Comparison of ENCODE assay signal across 18 cellular contexts in genomic region chr13:112240076-112240475, GRCh38.
DNase-seq lines count a peak whose midpoint lies in the region; ATAC-seq and TF ChIP-seq lines count a peak whose summit lies in the region.
"Had no signal": no experiment of that assay in that cellular context is flagged by ENCODE, and none has a peak within 500 bp of the region (broad histone marks: within the 10 kb centered on the region; RNA-seq: fewer than 3 reads in every experiment).

No MANE protein-coding gene starts in this region.

- H3K4me1 Mint-ChIP-seq in type B pancreatic cell (ENCODE audit: unreplicated experiment) = no peaks in the 10 kb centered on the region
- H3K4me1 Mint-ChIP-seq: CD4-positive, CD25-positive, alpha-beta regulatory T cell; CD8-positive, alpha-beta memory T cell had no signal

- DNase-seq in ecto neural progenitor cell (ENCODE audit: low spot score) (peak; percentile 17), posterior vena cava (ENCODE audit: low spot score) (peak; percentile 64), type B pancreatic cell (ENCODE audit: extremely low spot score, unreplicated experiment) (peak; percentile 45), NCI-H1417 (lab: John Stamatoyannopoulos, UW) (no peak), esophagus squamous epithelium (lab: John Stamatoyannopoulos, UW) (no peak)
- DNase-seq: ACHN; BE2C; C1 segment of cervical spinal cord; CD4-positive, CD25-positive, alpha-beta regulatory T cell; CD8-positive, alpha-beta memory T cell; COR-L47; DMS 273 treated with DMSO at 0.1 percent for 48 hours; DMS53; DND-41; EL had no signal

- H3K9me3 Mint-ChIP-seq in type B pancreatic cell = peaks cover 2% of the 10 kb centered on the region
- H3K9me3 Mint-ChIP-seq: CD8-positive, alpha-beta memory T cell had no signal

- no peaks in the 10 kb centered on the region for H3K4me1 ChIP-seq in esophagus squamous epithelium
- H3K4me1 ChIP-seq: BE2C had no signal

- peaks cover 0 to 13% (median 0%) of the 10 kb centered on the region in 4 donors for H3K27me3 ChIP-seq in esophagus squamous epithelium

- no peak overlapping the region for H3K27ac Mint-ChIP-seq in type B pancreatic cell
- H3K27ac Mint-ChIP-seq: CD4-positive, CD25-positive, alpha-beta regulatory T cell; CD8-positive, alpha-beta memory T cell; H9 had no signal

- peaks cover 35% of the 10 kb centered on the region for H3K27me3 Mint-ChIP-seq in type B pancreatic cell

- H3K27ac ChIP-seq in esophagus squamous epithelium = no peak overlapping the region

- intact Hi-C loops in posterior vena cava (cut with DNase I) = no loop called here
- intact Hi-C loops in esophagus squamous epithelium (cut with DNase I) = no loop called here

- WGBS in esophagus squamous epithelium, 2 donors = 61 to 71% methylated on average over 4 to 6 of the region's 6 CpGs

- no peaks in the 10 kb centered on the region for H3K36me3 Mint-ChIP-seq in type B pancreatic cell
- H3K36me3 Mint-ChIP-seq: CD4-positive, CD25-positive, alpha-beta regulatory T cell; CD8-positive, alpha-beta memory T cell had no signal

- ATAC-seq in HG03432 (IDR thresholded peaks at IDR 0.05; ENCODE audit: unreplicated experiment) = no peak
- ATAC-seq: GM12878 had no signal

- TF ChIP-seq POLR2A in esophagus squamous epithelium (IDR thresholded peaks at IDR 0.05) = no peak

- H3K36me3 ChIP-seq in esophagus squamous epithelium = no peaks in the 10 kb centered on the region
- H3K36me3 ChIP-seq: BE2C had no signal

- H3K4me3 ChIP-seq in esophagus squamous epithelium = no peak overlapping the region
- H3K4me3 ChIP-seq: GM12878 had no signal

- H3K4me3 Mint-ChIP-seq in type B pancreatic cell = no peak overlapping the region
- H3K4me3 Mint-ChIP-seq: CD4-positive, CD25-positive, alpha-beta regulatory T cell; CD8-positive, alpha-beta memory T cell; H9 had no signal

- no peak for TF ChIP-seq CTCF in type B pancreatic cell (conservative IDR thresholded peaks at IDR 0.05)
- TF ChIP-seq CTCF in esophagus squamous epithelium (IDR thresholded peaks at IDR 0.05) = no peak

- no peaks in the 10 kb centered on the region for H3K9me3 ChIP-seq in esophagus squamous epithelium
- H3K9me3 ChIP-seq: BE2C had no signal

Comparison
In these comparisons a context has a peak if more than half of its experiments do, and no peak if none do; other contexts are left out.
1. DNase-seq: peak in ecto neural progenitor cell (single experiment), posterior vena cava (single experiment) and type B pancreatic cell (single experiment); none in NCI-H1417 (0 of 3) and esophagus squamous epithelium (single experiment).